In genomic region chr4:165208741-165209388, GRCh38 we compare ENCODE assay signal across 8 cellular contexts. TPM values are rescaled to one million over a fixed set of nuclear protein-coding genes. Genes with fewer than 3 reads are reported as not detected.
DNase-seq lines count a peak whose midpoint lies in the region; TF ChIP-seq lines count a peak whose summit lies in the region.

No MANE protein-coding gene starts in this region.

- H3K27ac Mint-ChIP-seq in neural crest cell (ENCODE audit: unreplicated experiment): no peak overlapping the region

- no peaks in the 10 kb centered on the region for H3K36me3 ChIP-seq in uterus

- intact Hi-C loops in uterus (cut with DNase I; ENCODE audit: low total_unique reads): loop anchor here (10.0 kb wide), 1 partner anchor 126 kb away; no protein-coding TSS in a partner anchor

- H3K9me3 ChIP-seq in uterus: no peaks in the 10 kb centered on the region

- peaks cover 0 to 4% of the 10 kb centered on the region in 2 donors for H3K4me1 ChIP-seq in uterus

- H3K27me3 ChIP-seq in uterus: no peaks in the 10 kb centered on the region

- H3K4me3 Mint-ChIP-seq in neural crest cell: peak overlapping the region; percentile 92

- no peaks in the 10 kb centered on the region for H3K36me3 Mint-ChIP-seq in neural crest cell (ENCODE audit: low read depth)

- peak overlapping the region in 1 of 2 donors; percentile 86 for H3K4me3 ChIP-seq in uterus

- H3K27me3 Mint-ChIP-seq in neural crest cell (ENCODE audit: low read depth): peaks cover 6% of the 10 kb centered on the region

- TF ChIP-seq CTCF in neural crest cell (conservative IDR thresholded peaks at IDR 0.05) (no peak), uterus (IDR thresholded peaks at IDR 0.05) (no peak)

- no peak for TF ChIP-seq POLR2A in uterus (IDR thresholded peaks at IDR 0.05)

- peaks cover 27% of the 10 kb centered on the region for H3K4me1 Mint-ChIP-seq in neural crest cell

- no peaks in the 10 kb centered on the region for H3K9me3 Mint-ChIP-seq in neural crest cell

- peak; percentile 63 for DNase-seq in G401 (ENCODE audit: low spot score)
- peak; percentile 18 to 78 for DNase-seq in NCI-H446 (lab: John Stamatoyannopoulos, UW)
- DNase-seq in caudate nucleus (lab: John Stamatoyannopoulos, UW): peak in 7 of 61 donors; percentile 0 to 16 (median 10)
- no peak for DNase-seq in neural crest cell (ENCODE audit: low read depth, low spot score)
- no peak for DNase-seq in HuH-7.5 (ENCODE audit: low spot score)
- DNase-seq in uterus: no peak
- no peak for DNase-seq in SK-N-DZ (ENCODE audit: low spot score)
- DNase-seq in inferior parietal cortex (ENCODE audit: extremely low spot score): no peak

- peak overlapping the region; percentile 78 for H3K27ac ChIP-seq in caudate nucleus (ENCODE audit: low read depth, low read length)
- H3K27ac ChIP-seq in uterus: no peak overlapping the region

- in situ Hi-C loops in G401 (cut with HindIII; ENCODE audit: low sequenced_read_pairs): no loop called here

RNA-seq across cellular contexts. Expression of gene KLHL2, which starts 1.5 kb away (rescaled TPM):
- total RNA-seq in G401 (2014; rRNA removed; shearing (Covaris generic)): 1.1 and 3.4 TPM in 2 replicates
- 14.9 and 17.4 TPM in 2 replicates for total RNA-seq in neural crest cell
- total RNA-seq in uterus: 10 to 100 TPM in 3 of 4 donors, 1 to 10 TPM in 1; 6.1 to 68.2 (median 26.2) TPM
- 12.7 and 13.5 TPM in 2 replicates for polyA plus RNA-seq in SK-N-DZ (2014; cell fraction: cytosol; rRNA removed)
- polyA plus RNA-seq in SK-N-DZ (2014; cell fraction: nucleus; rRNA removed): 11.7 and 16.6 TPM in 2 replicates

Comparison
In these comparisons a context has a peak if more than half of its experiments do, and no peak if none do; other contexts are left out.
1. DNase-seq: peak in G401 (single experiment) and NCI-H446 (2 of 2); none in neural crest cell (single experiment), HuH-7.5 (single experiment), uterus (0 of 2), SK-N-DZ (single experiment) and inferior parietal cortex (single experiment).